1 cellular context compared by ENCODE assay signal in genomic region chr5:145872486-145872885, GRCh38.
TF ChIP-seq lines count a peak whose summit lies in the region.

No MANE protein-coding gene starts in this region.

TF ChIP-seq in K562, 482 proteins besides CTCF, POLR2A, EP300 and RAD21 (continued from another document):
- no peak for TF ChIP-seq DEAF1 (CRISPR knock-in tag; IDR thresholded peaks at IDR 0.05)
- no peak for TF ChIP-seq NEUROD1 (IDR thresholded peaks at IDR 0.05; ENCODE audit: borderline replicate concordance, low read depth, low read length, partially characterized antibody)
- no peak for TF ChIP-seq ZBTB43 (CRISPR knock-in tag; IDR thresholded peaks at IDR 0.05)
- no peak for TF ChIP-seq TSC22D4 (tag; IDR thresholded peaks at IDR 0.05)
- no peak for TF ChIP-seq ZEB2 (IDR thresholded peaks at IDR 0.05)
- TF ChIP-seq STAT5B (CRISPR knock-in tag; IDR thresholded peaks at IDR 0.05) = no peak
- no peak for TF ChIP-seq RBM14 (IDR thresholded peaks at IDR 0.05; ENCODE audit: borderline replicate concordance, insufficient read depth, low read depth, low read length)
- no peak for TF ChIP-seq ZNF507 (tag; conservative IDR thresholded peaks at IDR 0.05)
- TF ChIP-seq ZBTB8A (IDR thresholded peaks at IDR 0.05; ENCODE audit: partially characterized antibody) = no peak
- no peak for TF ChIP-seq ELF2 (CRISPR knock-in tag; IDR thresholded peaks at IDR 0.05)
